ENCODE assay signal across 1 cellular context in the genomic region with DNA sequence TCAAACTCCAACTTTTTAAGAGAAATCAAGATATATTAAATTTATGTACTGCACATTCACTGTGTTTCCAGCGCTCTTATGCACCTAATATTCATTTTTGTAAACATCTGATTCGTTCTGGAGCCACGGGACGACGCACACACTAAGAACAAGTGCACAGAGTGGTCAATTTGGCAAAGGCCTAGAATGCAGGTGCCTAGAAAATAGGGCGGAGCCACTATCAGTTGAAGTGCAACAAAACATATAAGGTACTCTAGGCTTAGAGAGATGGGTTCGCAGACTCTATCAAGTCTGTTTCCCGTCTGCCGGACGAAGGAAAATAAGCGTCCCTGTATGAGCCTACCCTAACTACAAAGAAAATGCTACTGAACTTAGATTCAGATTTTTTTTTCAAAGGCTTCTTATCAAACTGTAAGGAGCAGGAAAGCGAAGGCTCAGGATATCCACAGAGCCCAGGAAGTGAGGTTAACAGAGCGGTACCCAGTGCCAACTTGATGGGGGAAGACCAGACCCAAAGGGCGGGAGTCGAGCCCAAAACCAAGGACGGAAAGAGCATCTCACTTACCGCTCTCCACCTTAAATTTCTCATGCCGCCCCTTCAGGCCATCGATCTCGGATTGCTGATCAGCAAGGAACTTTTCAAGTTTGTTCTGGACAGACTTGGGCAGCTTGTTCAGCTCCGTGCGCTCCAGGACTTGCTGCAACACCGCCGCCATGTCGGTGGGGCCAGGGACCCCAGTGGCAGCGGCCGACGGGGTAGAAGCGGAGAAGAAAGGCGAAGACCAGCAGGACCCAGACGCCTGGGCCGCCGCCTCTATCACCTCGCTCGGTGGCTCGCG.
TF ChIP-seq lines count a peak whose summit lies in the region.

No MANE protein-coding gene starts in this region.

TF ChIP-seq in HepG2, 621 proteins besides CTCF, POLR2A, EP300 and RAD21 (continued from another document):
- TF ChIP-seq, protein P1, sequence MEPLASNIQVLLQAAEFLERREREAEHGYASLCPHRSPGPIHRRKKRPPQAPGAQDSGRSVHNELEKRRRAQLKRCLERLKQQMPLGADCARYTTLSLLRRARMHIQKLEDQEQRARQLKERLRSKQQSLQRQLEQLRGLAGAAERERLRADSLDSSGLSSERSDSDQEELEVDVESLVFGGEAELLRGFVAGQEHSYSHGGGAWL (CRISPR knock-in tag; IDR thresholded peaks at IDR 0.05) = 0 out of 2 replicates have a peak, but pooled peaks have one; percentile 45
- TF ChIP-seq HIVEP1 (CRISPR knock-in tag; IDR thresholded peaks at IDR 0.05) (0 out of 2 replicates have a peak, but pooled peaks have one; percentile 5), KDM5A (IDR thresholded peaks at IDR 0.05; ENCODE audit: borderline replicate concordance, low read length) (peak; percentile 59; the same call in 1 of the 2 replicates), ZNF235 (CRISPR knock-in tag; IDR thresholded peaks at IDR 0.05; ENCODE audit: borderline replicate concordance) (peak; percentile 11; the same call in 1 of the 2 replicates)
